8 cellular contexts compared by ENCODE assay signal in the genomic region with DNA sequence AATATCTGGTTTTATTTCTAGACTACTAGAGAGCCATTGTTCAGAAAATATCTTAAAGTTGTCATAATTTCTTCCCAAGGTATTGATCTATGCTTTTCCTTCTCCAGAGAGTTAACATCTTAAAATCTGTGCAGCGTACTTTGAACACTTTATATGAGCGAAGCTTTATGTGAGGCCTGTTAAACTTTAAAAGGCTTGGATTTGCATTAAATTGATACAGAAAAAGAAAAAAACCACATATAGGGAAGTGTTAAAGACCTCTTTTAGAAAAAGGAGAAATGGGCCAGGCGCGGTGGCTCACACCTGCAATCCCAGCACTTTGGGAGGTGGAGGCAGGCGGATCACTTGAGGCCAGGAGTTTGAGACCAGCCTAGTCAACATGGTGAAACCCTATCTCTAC. TPM values are rescaled to one million over a fixed set of nuclear protein-coding genes. Genes with fewer than 3 reads are reported as not detected.
A peak's percentile ranks its signal among the peaks of the same experiment; 100 is the strongest.
DNase-seq lines count a peak whose midpoint lies in the region; ATAC-seq and TF ChIP-seq lines count a peak whose summit lies in the region.

No MANE protein-coding gene starts in this region.

- H3K4me3 Mint-ChIP-seq in activated naive CD4-positive, alpha-beta T cell treated with anti-CD3 and anti-CD28 coated beads, Interleukin-2, amount 10 ng/mL, durations not matched to agents 7 days and 5 days = peak overlapping the region; percentile 71
- H3K4me3 Mint-ChIP-seq in activated naive CD8-positive, alpha-beta T cell treated with anti-CD3 and anti-CD28 coated beads for 36 hours = peak overlapping the region; percentile 65

- intact Hi-C loops in mucosa of descending colon (cut with DNase I, micrococcal nuclease) = no loop called here

- ATAC-seq in mucosa of descending colon (peak; percentile 47), upper lobe of left lung (ENCODE audit: low FRiP score in 2 of 2) (no peak), HG02973 (IDR thresholded peaks at IDR 0.05; ENCODE audit: unreplicated experiment) (no peak)

- no peaks in the 10 kb centered on the region for H3K36me3 ChIP-seq in mucosa of descending colon (ENCODE audit: low read depth)
- peaks cover 0 to 22% (median 12%) of the 10 kb centered on the region in 4 donors for H3K36me3 ChIP-seq in upper lobe of left lung

- peak overlapping the region in 2 of 4 donors; percentile 77 to 85 for H3K27ac ChIP-seq in upper lobe of left lung

- no peaks in the 10 kb centered on the region for H3K27me3 Mint-ChIP-seq in activated naive CD4-positive, alpha-beta T cell treated with anti-CD3 and anti-CD28 coated beads, Interleukin-2, amount 10 ng/mL, durations not matched to agents 7 days and 5 days
- H3K27me3 Mint-ChIP-seq in activated naive CD8-positive, alpha-beta T cell treated with anti-CD3 and anti-CD28 coated beads for 36 hours = no peaks in the 10 kb centered on the region

- no peaks in the 10 kb centered on the region for H3K9me3 Mint-ChIP-seq in activated naive CD4-positive, alpha-beta T cell treated with anti-CD3 and anti-CD28 coated beads, Interleukin-2, amount 10 ng/mL, durations not matched to agents 7 days and 5 days
- H3K9me3 Mint-ChIP-seq in activated naive CD8-positive, alpha-beta T cell treated with anti-CD3 and anti-CD28 coated beads for 36 hours = no peaks in the 10 kb centered on the region

- H3K4me1 Mint-ChIP-seq in activated naive CD4-positive, alpha-beta T cell treated with anti-CD3 and anti-CD28 coated beads, Interleukin-2, amount 10 ng/mL, durations not matched to agents 7 days and 5 days = peaks cover 14% of the 10 kb centered on the region
- H3K4me1 Mint-ChIP-seq in activated naive CD8-positive, alpha-beta T cell treated with anti-CD3 and anti-CD28 coated beads for 36 hours = peaks cover 8% of the 10 kb centered on the region

- H3K36me3 Mint-ChIP-seq in activated naive CD4-positive, alpha-beta T cell treated with anti-CD3 and anti-CD28 coated beads, Interleukin-2, amount 10 ng/mL, durations not matched to agents 7 days and 5 days = peaks cover 38% of the 10 kb centered on the region
- no peaks in the 10 kb centered on the region for H3K36me3 Mint-ChIP-seq in activated naive CD8-positive, alpha-beta T cell treated with anti-CD3 and anti-CD28 coated beads for 36 hours

- H3K4me1 ChIP-seq in mucosa of descending colon (ENCODE audit: low read depth) = peaks cover 6% of the 10 kb centered on the region
- H3K4me1 ChIP-seq in upper lobe of left lung = peaks cover 0 to 13% (median 4%) of the 10 kb centered on the region in 4 donors

- WGBS in upper lobe of left lung, 2 donors = 83 to 90% methylated on average over 5 of the region's 5 CpGs

- H3K27me3 ChIP-seq in upper lobe of left lung = no peaks in the 10 kb centered on the region

- no peak for TF ChIP-seq POLR2A in upper lobe of left lung (IDR thresholded peaks at IDR 0.05)

- DNase-seq in activated naive CD4-positive, alpha-beta T cell treated with anti-CD3 and anti-CD28 coated beads, Interleukin-2, amount 10 ng/mL, durations not matched to agents 7 days and 5 days = no peak
- DNase-seq in activated naive CD4-positive, alpha-beta T cell treated with anti-CD3 and anti-CD28 coated beads, Interleukin-2, amount 50 U/mL, for 16 hours = no peak
- DNase-seq in activated naive CD8-positive, alpha-beta T cell treated with anti-CD3 and anti-CD28 coated beads for 36 hours = no peak
- no peak for DNase-seq in mucosa of descending colon
- DNase-seq in upper lobe of left lung = no peak
- DNase-seq in AML-193 (lab: John Stamatoyannopoulos, UW) = no peak
- DNase-seq in SW480 (ENCODE audit: low spot score) = no peak

- TF ChIP-seq EP300 in upper lobe of left lung (IDR thresholded peaks at IDR 0.05) = no peak

- TF ChIP-seq CTCF in mucosa of descending colon (IDR thresholded peaks at IDR 0.05) (no peak), upper lobe of left lung (IDR thresholded peaks at IDR 0.05) (no peak)

- no peaks in the 10 kb centered on the region for H3K9me3 ChIP-seq in mucosa of descending colon
- no peaks in the 10 kb centered on the region for H3K9me3 ChIP-seq in upper lobe of left lung

- H3K27ac Mint-ChIP-seq in activated naive CD4-positive, alpha-beta T cell treated with anti-CD3 and anti-CD28 coated beads, Interleukin-2, amount 10 ng/mL, durations not matched to agents 7 days and 5 days = peak overlapping the region; percentile 91
- H3K27ac Mint-ChIP-seq in activated naive CD8-positive, alpha-beta T cell treated with anti-CD3 and anti-CD28 coated beads for 36 hours = no peak overlapping the region

- CTCF ChIA-PET in activated naive CD4-positive, alpha-beta T cell treated with anti-CD3 and anti-CD28 coated beads, Interleukin-2, amount 10 ng/mL, durations not matched to agents 7 days and 5 days (lab: Charles Lee) = interaction anchor here (0.7 to 2.4 kb wide), 4 partner anchors 11 to 59 kb away, joined by 3 to 9 read pairs (median 6); a partner anchor contains a TSS

- no peak overlapping the region for H3K4me3 ChIP-seq in mucosa of descending colon
- H3K4me3 ChIP-seq in upper lobe of left lung = peak overlapping the region in 3 of 4 donors; percentile 41 to 57 (median 57)

RNA-seq across cellular contexts. Expression of a gene that starts 59.2 kb away (rescaled TPM):
- 10 to 100 TPM; 15.2 to 17.4 TPM for total RNA-seq in activated naive CD8-positive, alpha-beta T cell treated with anti-CD3 and anti-CD28 coated beads for 36 hours
- total RNA-seq in mucosa of descending colon = 10 to 100 TPM; 27.9 to 42.1 (median 29.9) TPM
- total RNA-seq in upper lobe of left lung = 10 to 100 TPM; 26.0 to 62.7 (median 31.5) TPM
